Comparison of ENCODE assay signal across 1 cellular context in the genomic region with DNA sequence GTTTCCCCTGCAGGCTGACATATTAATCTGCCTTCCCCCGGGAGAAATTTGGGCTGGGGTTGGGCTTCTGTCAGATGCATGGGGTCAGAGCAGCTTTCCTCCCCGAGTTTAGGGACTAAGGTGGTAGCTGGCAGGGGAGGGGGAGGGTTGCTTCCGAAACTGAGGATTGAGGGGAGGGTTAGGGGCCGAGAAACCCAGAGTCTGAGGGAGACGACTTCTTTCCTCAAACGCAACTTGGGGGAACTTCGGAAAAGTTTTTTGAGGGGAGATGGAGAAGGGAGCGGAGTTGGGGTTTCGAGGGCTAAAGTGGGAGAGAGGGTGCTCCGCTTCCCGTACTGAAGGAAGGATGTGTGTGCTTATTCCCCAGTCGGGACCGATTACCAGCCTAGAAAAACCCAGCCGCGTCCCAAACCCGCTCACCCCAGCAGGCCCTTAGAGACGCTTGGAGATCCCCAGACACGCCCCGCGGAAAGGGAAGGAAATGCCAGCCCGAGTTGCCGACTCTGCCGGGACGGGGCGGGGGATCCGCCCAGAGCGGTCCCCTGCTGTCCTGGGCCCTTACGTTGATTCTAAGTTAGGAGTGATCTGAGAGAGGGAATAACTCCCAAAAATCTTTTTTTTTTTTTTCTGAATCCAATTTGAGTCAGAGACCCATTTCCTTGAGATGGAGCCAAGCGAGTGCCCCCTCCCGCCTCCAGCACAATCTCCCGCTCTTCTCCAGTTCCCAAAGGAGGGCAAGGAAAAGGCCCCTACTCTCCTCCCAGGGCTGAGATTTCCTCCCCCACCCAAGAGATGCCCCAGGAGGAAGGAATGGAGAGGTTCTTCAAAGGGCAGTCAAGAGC.
TF ChIP-seq lines count a peak whose summit lies in the region.

No MANE protein-coding gene starts in this region.

TF ChIP-seq in H1, 55 proteins besides CTCF, POLR2A, EP300 and RAD21 (continued from another document):
- TF ChIP-seq RXRA (IDR thresholded peaks at IDR 0.05; ENCODE audit: insufficient read depth, low read depth, low read length) (no peak), SAP30 (IDR thresholded peaks at IDR 0.05; ENCODE audit: insufficient read depth, insufficient replicate concordance, low read length) (no peak)
